ENCODE assay signal across 20 cellular contexts in the genomic region with DNA sequence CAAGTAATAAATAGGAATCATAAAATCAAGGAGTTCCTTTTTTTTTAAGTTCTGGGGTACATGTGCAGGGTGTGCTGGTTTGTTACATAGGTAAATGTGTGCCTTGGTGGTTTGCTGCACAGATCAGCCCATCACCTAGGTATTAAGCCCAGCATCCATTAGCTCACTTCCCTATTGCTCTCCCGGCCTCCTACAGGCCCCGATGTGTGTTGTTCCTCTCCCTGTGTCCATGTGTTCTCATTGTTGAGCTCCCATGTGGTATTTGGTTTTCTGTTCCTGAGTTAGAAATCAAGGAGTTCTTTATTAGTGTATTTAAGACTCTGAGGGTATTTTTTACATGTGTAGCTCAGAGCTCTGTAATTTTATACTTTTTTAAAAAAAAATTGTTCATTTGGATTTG.
DNase-seq lines count a peak whose midpoint lies in the region; ATAC-seq and TF ChIP-seq lines count a peak whose summit lies in the region.
"Had no signal": no experiment of that assay in that cellular context is flagged by ENCODE, and none has a peak within 500 bp of the region (broad histone marks: within the 10 kb centered on the region; RNA-seq: fewer than 3 reads in every experiment).

No MANE protein-coding gene starts in this region.

- no peaks in the 10 kb centered on the region for H3K9me3 Mint-ChIP-seq in GM23338
- H3K9me3 Mint-ChIP-seq in stimulated activated naive B cell treated with anti-CD40 and anti-IgM and Interleukin-4, amounts not matched to agents 10 μg/mL and 1 μg/mL and 100 μg/mL, for 72 hours: no peaks in the 10 kb centered on the region
- H3K9me3 Mint-ChIP-seq in activated CD4-positive, alpha-beta T cell treated with anti-CD3 and anti-CD28 coated beads for 36 hours (ENCODE audit: low read depth): no peaks in the 10 kb centered on the region
- H3K9me3 Mint-ChIP-seq: CD14-positive monocyte had no signal

- H3K27ac ChIP-seq in GM23338 (ENCODE audit: low read depth): no peak overlapping the region
- H3K27ac ChIP-seq: KMS-11, PC-9, SJSA1 had no signal

- DNase-seq in BE2C (no peak), GM23338 (ENCODE audit: low spot score) (peak; percentile 58), RKO (ENCODE audit: low spot score) (peak; percentile 11), iPS DF 19.7 (ENCODE audit: low read depth, low spot score) (peak; percentile 5), NCI-H345 (lab: John Stamatoyannopoulos, UW) (no peak)
- DNase-seq in stimulated activated naive B cell treated with anti-CD40 and anti-IgM and Interleukin-4, amounts not matched to agents 10 μg/mL and 1 μg/mL and 100 μg/mL, for 72 hours: no peak
- no peak for DNase-seq in activated CD4-positive, alpha-beta T cell treated with anti-CD3 and anti-CD28 coated beads for 36 hours
- DNase-seq: AML-193, DND-41, GOT3, NCI-H1092, NCI-H146, NCI-H2081, NCI-H510A treated with DMSO at 0.1 percent for 48 hours, PC-9, T-helper 17 cell had no signal

- H2AFZ ChIP-seq in GM23338: no peak overlapping the region
- H2AFZ ChIP-seq: PC-9 had no signal

- H3K9me2 ChIP-seq in GM23338 (ENCODE audit: insufficient read depth): no peaks in the 10 kb centered on the region

- H3K79me2 ChIP-seq in GM23338 (replicated peaks; ENCODE audit: insufficient read depth): no peaks in the 10 kb centered on the region

- no peaks in the 10 kb centered on the region for H4K20me1 ChIP-seq in GM23338 (replicated peaks; ENCODE audit: insufficient read depth)

- POLR2A ChIA-PET in activated CD4-positive, alpha-beta T cell treated with anti-CD3 and anti-CD28 coated beads for 36 hours (lab: Charles Lee): no interaction called here

- H3K4me3 ChIP-seq in BE2C (ENCODE audit: low read depth, low read length) (no peak overlapping the region), GM23338 (no peak overlapping the region)
- H3K4me3 ChIP-seq: PC-9, SJSA1 had no signal

- ATAC-seq in GM23338 (peak; percentile 88), GM21576 (IDR thresholded peaks at IDR 0.05; ENCODE audit: unreplicated experiment) (no peak)
- ATAC-seq in stimulated activated naive B cell treated with anti-CD40 and anti-IgM and Interleukin-4, amounts not matched to agents 10 μg/mL and 1 μg/mL and 100 μg/mL, for 72 hours (replicated peaks): no peak
- ATAC-seq in activated CD4-positive, alpha-beta T cell treated with anti-CD3 and anti-CD28 coated beads for 36 hours: no peak
- ATAC-seq: T-helper 17 cell had no signal

- H3F3A ChIP-seq in GM23338 (replicated peaks; ENCODE audit: low read depth): no peaks in the 10 kb centered on the region

- H3K27me3 Mint-ChIP-seq in GM23338 (ENCODE audit: insufficient read depth, low read depth, poor library complexity): no peaks in the 10 kb centered on the region
- no peaks in the 10 kb centered on the region for H3K27me3 Mint-ChIP-seq in stimulated activated naive B cell treated with anti-CD40 and anti-IgM and Interleukin-4, amounts not matched to agents 10 μg/mL and 1 μg/mL and 100 μg/mL, for 72 hours
- no peaks in the 10 kb centered on the region for H3K27me3 Mint-ChIP-seq in activated CD4-positive, alpha-beta T cell treated with anti-CD3 and anti-CD28 coated beads for 36 hours
- H3K27me3 Mint-ChIP-seq: T-helper 17 cell had no signal

- H3K27me3 ChIP-seq in BE2C (no peaks in the 10 kb centered on the region), GM23338 (ENCODE audit: insufficient read depth) (no peaks in the 10 kb centered on the region)
- H3K27me3 ChIP-seq: SJSA1 had no signal

- H3K27ac Mint-ChIP-seq in GM23338: no peak overlapping the region
- no peak overlapping the region for H3K27ac Mint-ChIP-seq in stimulated activated naive B cell treated with anti-CD40 and anti-IgM and Interleukin-4, amounts not matched to agents 10 μg/mL and 1 μg/mL and 100 μg/mL, for 72 hours
- H3K27ac Mint-ChIP-seq in activated CD4-positive, alpha-beta T cell treated with anti-CD3 and anti-CD28 coated beads for 36 hours: no peak overlapping the region
- H3K27ac Mint-ChIP-seq: T-helper 17 cell had no signal

- CTCF ChIA-PET in activated CD4-positive, alpha-beta T cell treated with anti-CD3 and anti-CD28 coated beads for 36 hours (lab: Charles Lee): no interaction called here

- H3K36me3 Mint-ChIP-seq in GM23338 (ENCODE audit: low read depth): no peaks in the 10 kb centered on the region
- peaks cover 19 to 22% of the 10 kb centered on the region in 2 donors for H3K36me3 Mint-ChIP-seq in stimulated activated naive B cell treated with anti-CD40 and anti-IgM and Interleukin-4, amounts not matched to agents 10 μg/mL and 1 μg/mL and 100 μg/mL, for 72 hours
- H3K36me3 Mint-ChIP-seq in activated CD4-positive, alpha-beta T cell treated with anti-CD3 and anti-CD28 coated beads for 36 hours (ENCODE audit: low read depth): peaks cover 16% of the 10 kb centered on the region

- no peaks in the 10 kb centered on the region for H3K9me3 ChIP-seq in BE2C
- H3K9me3 ChIP-seq: SJSA1 had no signal

- H3K4me2 ChIP-seq in GM23338: no peak overlapping the region
- H3K4me2 ChIP-seq: KMS-11, PC-9 had no signal

- no peak overlapping the region for H3K4me3 Mint-ChIP-seq in GM23338
- H3K4me3 Mint-ChIP-seq in stimulated activated naive B cell treated with anti-CD40 and anti-IgM and Interleukin-4, amounts not matched to agents 10 μg/mL and 1 μg/mL and 100 μg/mL, for 72 hours: no peak overlapping the region
- no peak overlapping the region for H3K4me3 Mint-ChIP-seq in activated CD4-positive, alpha-beta T cell treated with anti-CD3 and anti-CD28 coated beads for 36 hours
- H3K4me3 Mint-ChIP-seq: CD14-positive monocyte, T-helper 17 cell had no signal

- no peaks in the 10 kb centered on the region for H3K4me1 ChIP-seq in BE2C
- H3K4me1 ChIP-seq in GM23338 (ENCODE audit: insufficient read depth): no peaks in the 10 kb centered on the region
- H3K4me1 ChIP-seq: SJSA1 had no signal

- no peaks in the 10 kb centered on the region for H3K4me1 Mint-ChIP-seq in GM23338
- no peaks in the 10 kb centered on the region for H3K4me1 Mint-ChIP-seq in stimulated activated naive B cell treated with anti-CD40 and anti-IgM and Interleukin-4, amounts not matched to agents 10 μg/mL and 1 μg/mL and 100 μg/mL, for 72 hours
- no peaks in the 10 kb centered on the region for H3K4me1 Mint-ChIP-seq in activated CD4-positive, alpha-beta T cell treated with anti-CD3 and anti-CD28 coated beads for 36 hours
- H3K4me1 Mint-ChIP-seq: CD14-positive monocyte had no signal

- intact Hi-C loops in activated CD4-positive, alpha-beta T cell treated with anti-CD3 and anti-CD28 coated beads for 36 hours (cut with DNase I, micrococcal nuclease): no loop called here

- peaks cover 9% of the 10 kb centered on the region for H3K36me3 ChIP-seq in BE2C
- H3K36me3 ChIP-seq in GM23338 (ENCODE audit: insufficient read depth): peaks cover 5% of the 10 kb centered on the region; the same call in 1 of the 2 replicates

- TF ChIP-seq CTCF in BE2C (IDR thresholded peaks at IDR 0.05; ENCODE audit: low read depth, low read length) (0 out of 2 replicates have a peak, but pooled peaks have one; percentile 4), GM23338 (conservative IDR thresholded peaks at IDR 0.05; ENCODE audit: low read depth in 2 of 2) (peak in 1 of 2 experiments; percentile 27; a peak in 1 of 4 replicates)

TF ChIP-seq in GM23338, 12 proteins besides CTCF, POLR2A, EP300 and RAD21 (continues in another document):
- TF ChIP-seq, protein P1, sequence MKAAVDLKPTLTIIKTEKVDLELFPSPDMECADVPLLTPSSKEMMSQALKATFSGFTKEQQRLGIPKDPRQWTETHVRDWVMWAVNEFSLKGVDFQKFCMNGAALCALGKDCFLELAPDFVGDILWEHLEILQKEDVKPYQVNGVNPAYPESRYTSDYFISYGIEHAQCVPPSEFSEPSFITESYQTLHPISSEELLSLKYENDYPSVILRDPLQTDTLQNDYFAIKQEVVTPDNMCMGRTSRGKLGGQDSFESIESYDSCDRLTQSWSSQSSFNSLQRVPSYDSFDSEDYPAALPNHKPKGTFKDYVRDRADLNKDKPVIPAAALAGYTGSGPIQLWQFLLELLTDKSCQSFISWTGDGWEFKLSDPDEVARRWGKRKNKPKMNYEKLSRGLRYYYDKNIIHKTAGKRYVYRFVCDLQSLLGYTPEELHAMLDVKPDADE (IDR thresholded peaks at IDR 0.05): no peak
- TF ChIP-seq CREB1 (CRISPR knock-in tag; IDR thresholded peaks at IDR 0.05; ENCODE audit: low read depth): no peak
- no peak for TF ChIP-seq ZNF114 (CRISPR knock-in tag; IDR thresholded peaks at IDR 0.05)
- no peak for TF ChIP-seq ZNF331 (CRISPR knock-in tag; IDR thresholded peaks at IDR 0.05; ENCODE audit: low read depth)
- TF ChIP-seq, protein P2, sequence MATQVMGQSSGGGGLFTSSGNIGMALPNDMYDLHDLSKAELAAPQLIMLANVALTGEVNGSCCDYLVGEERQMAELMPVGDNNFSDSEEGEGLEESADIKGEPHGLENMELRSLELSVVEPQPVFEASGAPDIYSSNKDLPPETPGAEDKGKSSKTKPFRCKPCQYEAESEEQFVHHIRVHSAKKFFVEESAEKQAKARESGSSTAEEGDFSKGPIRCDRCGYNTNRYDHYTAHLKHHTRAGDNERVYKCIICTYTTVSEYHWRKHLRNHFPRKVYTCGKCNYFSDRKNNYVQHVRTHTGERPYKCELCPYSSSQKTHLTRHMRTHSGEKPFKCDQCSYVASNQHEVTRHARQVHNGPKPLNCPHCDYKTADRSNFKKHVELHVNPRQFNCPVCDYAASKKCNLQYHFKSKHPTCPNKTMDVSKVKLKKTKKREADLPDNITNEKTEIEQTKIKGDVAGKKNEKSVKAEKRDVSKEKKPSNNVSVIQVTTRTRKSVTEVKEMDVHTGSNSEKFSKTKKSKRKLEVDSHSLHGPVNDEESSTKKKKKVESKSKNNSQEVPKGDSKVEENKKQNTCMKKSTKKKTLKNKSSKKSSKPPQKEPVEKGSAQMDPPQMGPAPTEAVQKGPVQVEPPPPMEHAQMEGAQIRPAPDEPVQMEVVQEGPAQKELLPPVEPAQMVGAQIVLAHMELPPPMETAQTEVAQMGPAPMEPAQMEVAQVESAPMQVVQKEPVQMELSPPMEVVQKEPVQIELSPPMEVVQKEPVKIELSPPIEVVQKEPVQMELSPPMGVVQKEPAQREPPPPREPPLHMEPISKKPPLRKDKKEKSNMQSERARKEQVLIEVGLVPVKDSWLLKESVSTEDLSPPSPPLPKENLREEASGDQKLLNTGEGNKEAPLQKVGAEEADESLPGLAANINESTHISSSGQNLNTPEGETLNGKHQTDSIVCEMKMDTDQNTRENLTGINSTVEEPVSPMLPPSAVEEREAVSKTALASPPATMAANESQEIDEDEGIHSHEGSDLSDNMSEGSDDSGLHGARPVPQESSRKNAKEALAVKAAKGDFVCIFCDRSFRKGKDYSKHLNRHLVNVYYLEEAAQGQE (IDR thresholded peaks at IDR 0.05; ENCODE audit: unreplicated experiment): no peak
- no peak for TF ChIP-seq EZH2phosphoT487 (IDR thresholded peaks at IDR 0.05; ENCODE audit: unreplicated experiment)
- TF ChIP-seq POLR2AphosphoS5 (IDR thresholded peaks at IDR 0.05; ENCODE audit: low read depth): no peak
- no peak for TF ChIP-seq EZH2 (IDR thresholded peaks at IDR 0.05; ENCODE audit: low read depth, unreplicated experiment)

Comparison
In these comparisons a context has a peak if more than half of its experiments do, and no peak if none do; other contexts are left out.
1. DNase-seq: peak in GM23338 (single experiment), RKO (single experiment) and iPS DF 19.7 (single experiment); none in BE2C (single experiment), stimulated activated naive B cell treated with anti-CD40 and anti-IgM and Interleukin-4, amounts not matched to agents 10 μg/mL and 1 μg/mL and 100 μg/mL, for 72 hours (single experiment), activated CD4-positive, alpha-beta T cell treated with anti-CD3 and anti-CD28 coated beads for 36 hours (single experiment) and NCI-H345 (single experiment).